In genomic region chr15:41564286-41564959, GRCh38 we compare ENCODE assay signal across 1 cellular context.
A peak's percentile ranks its signal among the peaks of the same experiment; 100 is the strongest.
TF ChIP-seq lines count a peak whose summit lies in the region.

No MANE protein-coding gene starts in this region.

TF ChIP-seq in K562, 482 proteins besides CTCF, POLR2A, EP300 and RAD21 (continued from another document):
- no peak for TF ChIP-seq PHB (CRISPR knock-in tag; IDR thresholded peaks at IDR 0.05)
- no peak for TF ChIP-seq ELF4 (CRISPR knock-in tag; IDR thresholded peaks at IDR 0.05)
- TF ChIP-seq MAFF (IDR thresholded peaks at IDR 0.05; ENCODE audit: low read length), result no peak
- TF ChIP-seq ZNF124 (CRISPR knock-in tag; IDR thresholded peaks at IDR 0.05), result no peak
- no peak for TF ChIP-seq SAP30 (IDR thresholded peaks at IDR 0.05; ENCODE audit: borderline replicate concordance, insufficient read depth, low read depth, low read length, poor library complexity, severe bottlenecking)
- TF ChIP-seq ZNF717 (CRISPR knock-in tag; IDR thresholded peaks at IDR 0.05), result no peak
- TF ChIP-seq GATA2 (CRISPR knock-in tag; IDR thresholded peaks at IDR 0.05), result no peak
- no peak for TF ChIP-seq ARID3A (IDR thresholded peaks at IDR 0.05; ENCODE audit: borderline replicate concordance, low read depth, low read length)
- TF ChIP-seq RBM39 (optimal IDR thresholded peaks at IDR 0.05; ENCODE audit: low read depth, low read length), result no peak
- TF ChIP-seq FOXJ3 (CRISPR knock-in tag; IDR thresholded peaks at IDR 0.05), result no peak
- TF ChIP-seq POLR2G (IDR thresholded peaks at IDR 0.05; ENCODE audit: low read depth, low read length), result peak; percentile 33
- no peak for TF ChIP-seq MBD1 (CRISPR knock-in tag; IDR thresholded peaks at IDR 0.05)
- peak in 1 of 2 experiments; percentile 28; a peak in 1 of 4 replicates for TF ChIP-seq RCOR1 (IDR thresholded peaks at IDR 0.05; ENCODE audit: borderline replicate concordance in 1 of 2, low read depth in 2 of 2, low read length in 2 of 2)
- no peak for TF ChIP-seq CGGBP1 (CRISPR knock-in tag; IDR thresholded peaks at IDR 0.05)
- no peak for TF ChIP-seq FOS (IDR thresholded peaks at IDR 0.05; ENCODE audit: extremely low read depth, insufficient read length)
- no peak for TF ChIP-seq ETS1 (conservative IDR thresholded peaks at IDR 0.05; ENCODE audit: control insufficient read depth, low read depth, low read length)
- TF ChIP-seq NFYB (IDR thresholded peaks at IDR 0.05; ENCODE audit: extremely low read depth, insufficient read length), result no peak
- TF ChIP-seq ZBTB43 (CRISPR knock-in tag; IDR thresholded peaks at IDR 0.05), result no peak
- TF ChIP-seq LEF1 (IDR thresholded peaks at IDR 0.05), result 0 out of 2 replicates have a peak, but pooled peaks have one; percentile 54
